ENCODE assay signal across 9 cellular contexts in the genomic region with DNA sequence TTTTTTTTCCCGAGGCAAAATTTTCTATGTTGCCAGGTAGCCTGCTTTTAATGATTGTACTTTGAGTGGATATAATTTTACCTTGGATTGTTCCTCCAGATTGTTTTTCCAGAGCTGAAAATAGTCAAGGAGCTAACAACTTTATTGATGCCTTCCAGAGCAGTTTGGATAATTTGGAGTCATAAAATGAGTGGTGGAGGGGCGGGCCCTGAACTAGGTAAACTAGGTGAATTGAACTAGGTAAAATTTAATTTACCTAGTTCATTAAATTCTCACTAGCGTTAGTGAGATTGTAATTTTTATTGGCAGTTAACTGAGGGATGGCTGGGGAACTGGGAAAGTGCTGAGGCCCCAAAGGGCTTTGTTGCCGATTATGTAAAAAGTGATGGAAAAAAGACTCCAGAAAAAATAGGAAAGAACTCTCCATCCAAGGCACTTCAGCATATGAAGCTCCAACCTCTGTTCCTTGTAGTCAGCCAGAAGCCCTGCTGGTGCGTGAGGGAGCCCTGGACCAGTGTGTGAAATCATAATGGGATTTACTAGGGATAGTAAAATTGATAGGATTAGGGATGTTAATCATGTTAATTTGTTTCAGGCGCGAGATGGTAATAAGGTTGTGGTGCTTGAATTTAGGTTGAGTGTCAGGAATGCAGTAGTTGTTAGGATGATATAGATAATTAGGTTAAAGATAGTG.
DNase-seq lines count a peak whose midpoint lies in the region; ATAC-seq, FAIRE-seq and TF ChIP-seq lines count a peak whose summit lies in the region.
"Had no signal": no experiment of that assay in that cellular context is flagged by ENCODE, and none has a peak within 500 bp of the region (broad histone marks: within the 10 kb centered on the region; RNA-seq: fewer than 3 reads in every experiment).

No MANE protein-coding gene starts in this region.

- peaks cover 6% of the 10 kb centered on the region for H3K36me3 Mint-ChIP-seq in dendritic cell treated with granulocyte-macrophage colony-stimulating factor and Interleukin-4, amounts not matched to agents 40 ng/mL and 50 ng/mL, for 4 days (ENCODE audit: low read depth)

- intact Hi-C loops in dendritic cell treated with granulocyte-macrophage colony-stimulating factor and Interleukin-4, amounts not matched to agents 40 ng/mL and 50 ng/mL, for 4 days (cut with micrococcal nuclease), result loop anchor here (5.0 kb wide), 1 partner anchor 34 kb away; no protein-coding TSS in a partner anchor

- DNase-seq in D721Med (ENCODE audit: insufficient read length, low spot score), result no peak
- no peak for DNase-seq in NB4 (ENCODE audit: low read depth)
- DNase-seq in activated gamma-delta T cell (lab: John Stamatoyannopoulos, UW), result no peak
- DNase-seq in OCI-M2 (lab: John Stamatoyannopoulos, UW; ENCODE audit: unreplicated experiment), result no peak
- DNase-seq in central memory CD4-positive, alpha-beta T cell, result no peak
- DNase-seq: activated naive CD4-positive, alpha-beta T cell treated with anti-CD3 and anti-CD28 coated beads, Interleukin-2, amount 50 U/mL, for 16 hours had no signal

- no peaks in the 10 kb centered on the region for H3K9me3 ChIP-seq in neuron (ENCODE audit: low read length)

- no peak overlapping the region for H3K27ac Mint-ChIP-seq in dendritic cell treated with granulocyte-macrophage colony-stimulating factor and Interleukin-4, amounts not matched to agents 40 ng/mL and 50 ng/mL, for 4 days

- ATAC-seq in GM21447 (IDR thresholded peaks at IDR 0.05; ENCODE audit: unreplicated experiment), result no peak

- peaks cover 39% of the 10 kb centered on the region for H3K4me1 Mint-ChIP-seq in dendritic cell treated with granulocyte-macrophage colony-stimulating factor and Interleukin-4, amounts not matched to agents 40 ng/mL and 50 ng/mL, for 4 days (ENCODE audit: low read depth)

- H3K4me3 Mint-ChIP-seq in dendritic cell treated with granulocyte-macrophage colony-stimulating factor and Interleukin-4, amounts not matched to agents 40 ng/mL and 50 ng/mL, for 4 days, result peak overlapping the region; percentile 96

- peaks cover 20% of the 10 kb centered on the region for H3K4me1 ChIP-seq in neuron (ENCODE audit: insufficient read depth, low read length)

- peak; percentile 29 for FAIRE-seq in D721Med (lab: Jason Lieb, UNC)

- no peaks in the 10 kb centered on the region for H3K27me3 Mint-ChIP-seq in dendritic cell treated with granulocyte-macrophage colony-stimulating factor and Interleukin-4, amounts not matched to agents 40 ng/mL and 50 ng/mL, for 4 days

- H3K4me3 ChIP-seq in NB4 (ENCODE audit: low read depth, low read length), result peak overlapping the region; percentile 87
- peak overlapping the region; percentile 80 for H3K4me3 ChIP-seq in neuron (ENCODE audit: low read length)

- no peak for TF ChIP-seq POLR2A in NB4 (IDR thresholded peaks at IDR 0.05; ENCODE audit: extremely low read depth, insufficient read length)

- no peaks in the 10 kb centered on the region for H3K36me3 ChIP-seq in neuron (ENCODE audit: insufficient read depth, low read length)

- no peaks in the 10 kb centered on the region for H3K9me3 Mint-ChIP-seq in dendritic cell treated with granulocyte-macrophage colony-stimulating factor and Interleukin-4, amounts not matched to agents 40 ng/mL and 50 ng/mL, for 4 days

- TF ChIP-seq CTCF in D721Med (IDR thresholded peaks at IDR 0.05; ENCODE audit: insufficient read depth, missing control alignments) (no peak), NB4 (IDR thresholded peaks at IDR 0.05; ENCODE audit: low read depth, low read length) (no peak)

- H2AFZ ChIP-seq in neuron (ENCODE audit: low read depth, low read length), result no peak overlapping the region

- no peaks in the 10 kb centered on the region for H3K27me3 ChIP-seq in neuron (ENCODE audit: insufficient read depth, low read length)
